In genomic region chr4:185263419-185263818, GRCh38 we compare ENCODE assay signal across 10 cellular contexts. TPM values are rescaled to one million over a fixed set of nuclear protein-coding genes. Genes with fewer than 3 reads are reported as not detected.
DNase-seq lines count a peak whose midpoint lies in the region; ATAC-seq and TF ChIP-seq lines count a peak whose summit lies in the region.
"Had no signal": no experiment of that assay in that cellular context is flagged by ENCODE, and none has a peak within 500 bp of the region (broad histone marks: within the 10 kb centered on the region; RNA-seq: fewer than 3 reads in every experiment).

No MANE protein-coding gene starts in this region.

- TF ChIP-seq CTCF in GM23338 (conservative IDR thresholded peaks at IDR 0.05; ENCODE audit: low read depth in 2 of 2) = no peak

- no peak for DNase-seq in GM23338 (ENCODE audit: low spot score)
- no peak for DNase-seq in NCI-H2171 (lab: John Stamatoyannopoulos, UW)
- no peak for DNase-seq in hypothalamus (lab: John Stamatoyannopoulos, UW)
- DNase-seq in left ventricle myocardium superior = no peak
- DNase-seq in DMS79 treated with DMSO at 0.1 percent for 48 hours (lab: John Stamatoyannopoulos, UW) = no peak
- DNase-seq: activated T-cell treated with anti-CD3 and anti-CD28 coated beads for 4 hours, COR-L47, dermis blood vessel endothelial cell had no signal

- peaks cover 1% of the 10 kb centered on the region for H3K27me3 Mint-ChIP-seq in GM23338 (ENCODE audit: insufficient read depth, low read depth, poor library complexity)

- no peaks in the 10 kb centered on the region for H3K4me1 ChIP-seq in GM23338 (ENCODE audit: insufficient read depth)

- H3K27ac Mint-ChIP-seq in GM23338 = no peak overlapping the region

- no peaks in the 10 kb centered on the region for H3K9me2 ChIP-seq in GM23338 (ENCODE audit: insufficient read depth)

- H3K79me2 ChIP-seq in GM23338 (replicated peaks; ENCODE audit: insufficient read depth) = no peaks in the 10 kb centered on the region

- H2AFZ ChIP-seq in GM23338 = no peak overlapping the region

- ATAC-seq in GM19035 (IDR thresholded peaks at IDR 0.05; ENCODE audit: unreplicated experiment) (peak; percentile 61), GM23338 (no peak), HG03280 (IDR thresholded peaks at IDR 0.05; ENCODE audit: unreplicated experiment) (peak; percentile 78), left ventricle myocardium superior (no peak)

- peaks cover 16% of the 10 kb centered on the region for H3K4me1 Mint-ChIP-seq in GM23338

- no peaks in the 10 kb centered on the region for H3K36me3 ChIP-seq in GM23338 (ENCODE audit: insufficient read depth)

- H3K27me3 ChIP-seq in GM23338 (ENCODE audit: insufficient read depth) = no peaks in the 10 kb centered on the region

- H3K36me3 Mint-ChIP-seq in GM23338 (ENCODE audit: low read depth) = no peaks in the 10 kb centered on the region; the same call in 2 of the 3 replicates

- H3F3A ChIP-seq in GM23338 (replicated peaks; ENCODE audit: low read depth) = no peaks in the 10 kb centered on the region

- H3K4me3 ChIP-seq in GM23338 = no peak overlapping the region

- intact Hi-C loops in left ventricle myocardium superior (cut with micrococcal nuclease) = no loop called here

- no peak overlapping the region for H3K4me3 Mint-ChIP-seq in GM23338

- H3K4me2 ChIP-seq in GM23338 = no peak overlapping the region

- no peaks in the 10 kb centered on the region for H3K9me3 Mint-ChIP-seq in GM23338

- 0 out of 2 replicates have a peak overlapping the region, but pooled peaks have one; percentile 14 for H3K27ac ChIP-seq in GM23338 (ENCODE audit: low read depth)

- H4K20me1 ChIP-seq in GM23338 (replicated peaks; ENCODE audit: insufficient read depth) = no peaks in the 10 kb centered on the region

TF ChIP-seq in GM23338, 12 proteins besides CTCF, POLR2A, EP300 and RAD21:
- TF ChIP-seq, protein P1, sequence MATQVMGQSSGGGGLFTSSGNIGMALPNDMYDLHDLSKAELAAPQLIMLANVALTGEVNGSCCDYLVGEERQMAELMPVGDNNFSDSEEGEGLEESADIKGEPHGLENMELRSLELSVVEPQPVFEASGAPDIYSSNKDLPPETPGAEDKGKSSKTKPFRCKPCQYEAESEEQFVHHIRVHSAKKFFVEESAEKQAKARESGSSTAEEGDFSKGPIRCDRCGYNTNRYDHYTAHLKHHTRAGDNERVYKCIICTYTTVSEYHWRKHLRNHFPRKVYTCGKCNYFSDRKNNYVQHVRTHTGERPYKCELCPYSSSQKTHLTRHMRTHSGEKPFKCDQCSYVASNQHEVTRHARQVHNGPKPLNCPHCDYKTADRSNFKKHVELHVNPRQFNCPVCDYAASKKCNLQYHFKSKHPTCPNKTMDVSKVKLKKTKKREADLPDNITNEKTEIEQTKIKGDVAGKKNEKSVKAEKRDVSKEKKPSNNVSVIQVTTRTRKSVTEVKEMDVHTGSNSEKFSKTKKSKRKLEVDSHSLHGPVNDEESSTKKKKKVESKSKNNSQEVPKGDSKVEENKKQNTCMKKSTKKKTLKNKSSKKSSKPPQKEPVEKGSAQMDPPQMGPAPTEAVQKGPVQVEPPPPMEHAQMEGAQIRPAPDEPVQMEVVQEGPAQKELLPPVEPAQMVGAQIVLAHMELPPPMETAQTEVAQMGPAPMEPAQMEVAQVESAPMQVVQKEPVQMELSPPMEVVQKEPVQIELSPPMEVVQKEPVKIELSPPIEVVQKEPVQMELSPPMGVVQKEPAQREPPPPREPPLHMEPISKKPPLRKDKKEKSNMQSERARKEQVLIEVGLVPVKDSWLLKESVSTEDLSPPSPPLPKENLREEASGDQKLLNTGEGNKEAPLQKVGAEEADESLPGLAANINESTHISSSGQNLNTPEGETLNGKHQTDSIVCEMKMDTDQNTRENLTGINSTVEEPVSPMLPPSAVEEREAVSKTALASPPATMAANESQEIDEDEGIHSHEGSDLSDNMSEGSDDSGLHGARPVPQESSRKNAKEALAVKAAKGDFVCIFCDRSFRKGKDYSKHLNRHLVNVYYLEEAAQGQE (IDR thresholded peaks at IDR 0.05; ENCODE audit: unreplicated experiment) = no peak
- no peak for TF ChIP-seq STAT1 (IDR thresholded peaks at IDR 0.05; ENCODE audit: unreplicated experiment)
- no peak for TF ChIP-seq POLR2AphosphoS5 (IDR thresholded peaks at IDR 0.05; ENCODE audit: low read depth)
- TF ChIP-seq EZH2 (IDR thresholded peaks at IDR 0.05; ENCODE audit: low read depth, unreplicated experiment) = no peak
- no peak for TF ChIP-seq ZNF331 (CRISPR knock-in tag; IDR thresholded peaks at IDR 0.05; ENCODE audit: low read depth)
- no peak for TF ChIP-seq ETS1 (IDR thresholded peaks at IDR 0.05)
- TF ChIP-seq EZH2phosphoT487 (IDR thresholded peaks at IDR 0.05; ENCODE audit: unreplicated experiment) = no peak
- TF ChIP-seq NANOG (IDR thresholded peaks at IDR 0.05; ENCODE audit: borderline replicate concordance) = no peak
- TF ChIP-seq ZNF462 (CRISPR knock-in tag; IDR thresholded peaks at IDR 0.05) = no peak
- TF ChIP-seq CREB1 (CRISPR knock-in tag; IDR thresholded peaks at IDR 0.05; ENCODE audit: low read depth) = no peak
- TF ChIP-seq ZNF114 (CRISPR knock-in tag; IDR thresholded peaks at IDR 0.05) = no peak
- TF ChIP-seq JUNB (IDR thresholded peaks at IDR 0.05; ENCODE audit: unreplicated experiment) = no peak

RNA-seq across cellular contexts. Expression of gene SNX25, which starts 54.0 kb away (rescaled TPM):
- 17.7 and 25.0 TPM in 2 replicates for total RNA-seq in GM23338 (2014; rRNA removed; shearing (Covaris generic))
- 6.9 TPM in 2 replicates for polyA plus RNA-seq in GM23338 (2016; fragmentation: Nextera tagmentation; extraction: Ambion mirVana)
- 10.0 TPM for total RNA-seq in left ventricle myocardium superior

RNA-seq across cellular contexts. Expression of gene CFAP97, which starts 59.6 kb away (rescaled TPM):
- 37.7 and 38.4 TPM in 2 replicates for total RNA-seq in GM23338 (2014; rRNA removed; shearing (Covaris generic))
- polyA plus RNA-seq in GM23338 (2016; fragmentation: Nextera tagmentation; extraction: Ambion mirVana) = 59.2 and 73.3 TPM in 2 replicates
- 9.8 TPM for total RNA-seq in left ventricle myocardium superior

Comparison
In these comparisons a context has a peak if more than half of its experiments do, and no peak if none do; other contexts are left out.
1. ATAC-seq: peak in GM19035 (single experiment) and HG03280 (single experiment); none in GM23338 (single experiment) and left ventricle myocardium superior (single experiment).